8 cellular contexts compared by ENCODE assay signal in the genomic region with DNA sequence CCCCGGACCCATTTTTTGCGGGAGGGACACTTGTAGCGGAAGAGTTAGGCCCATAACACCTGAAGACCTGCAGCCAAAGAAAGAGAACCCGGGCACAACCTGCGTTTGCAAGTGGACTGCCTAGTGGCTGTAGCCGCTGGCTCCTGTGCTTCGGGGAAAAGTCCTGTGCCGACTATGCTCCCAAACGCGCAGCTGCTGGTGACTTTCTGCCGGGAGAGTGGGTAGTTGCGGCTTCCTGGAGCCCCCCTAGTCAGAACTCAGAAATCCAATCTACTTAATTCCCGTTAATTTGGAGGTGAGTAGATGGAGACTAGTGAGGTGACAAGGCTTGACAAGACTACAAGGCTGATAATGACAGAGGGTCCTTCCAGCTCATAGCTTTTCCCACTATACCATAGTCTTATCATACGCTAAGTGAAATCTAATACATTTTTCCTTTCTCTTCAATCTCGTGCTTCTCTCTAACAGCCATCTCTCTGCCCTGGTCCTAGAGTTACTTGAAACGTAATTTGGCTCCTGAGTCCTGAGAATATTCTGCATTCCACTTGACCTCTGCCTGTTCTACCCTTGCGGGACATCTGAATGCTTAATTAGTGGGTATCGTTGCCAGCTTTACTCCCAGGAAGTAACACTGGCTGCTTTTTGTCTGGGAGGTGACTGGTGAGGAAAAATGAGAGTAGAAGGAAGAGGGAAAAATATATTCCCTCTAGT. TPM values are rescaled to one million over a fixed set of nuclear protein-coding genes. Genes with fewer than 3 reads are reported as not detected.
DNase-seq lines count a peak whose midpoint lies in the region; ATAC-seq and TF ChIP-seq lines count a peak whose summit lies in the region.

No MANE protein-coding gene starts in this region.

- TF ChIP-seq POLR2A in Peyer's patch (IDR thresholded peaks at IDR 0.05), result no peak

- H3K4me1 Mint-ChIP-seq in stimulated activated effector memory CD8-positive, alpha-beta T cell treated with anti-CD3 and anti-CD28 coated beads, Interleukin-12 subunit alpha, Interleukin-12 subunit beta, amount 100 ng/mL, for 72 hours, result peaks cover 29% of the 10 kb centered on the region

- H3K36me3 Mint-ChIP-seq in stimulated activated effector memory CD8-positive, alpha-beta T cell treated with anti-CD3 and anti-CD28 coated beads, Interleukin-12 subunit alpha, Interleukin-12 subunit beta, amount 100 ng/mL, for 72 hours, result peaks cover 45% of the 10 kb centered on the region

- peak overlapping the region; percentile 73 to 92 (median 75) for H3K4me3 ChIP-seq in Peyer's patch

- H3K9me3 ChIP-seq in Peyer's patch, result no peaks in the 10 kb centered on the region

- TF ChIP-seq CTCF in Peyer's patch (IDR thresholded peaks at IDR 0.05), result no peak

- peak overlapping the region; percentile 77 to 90 (median 82) for H3K27ac ChIP-seq in Peyer's patch
- H3K27ac ChIP-seq in caudate nucleus (ENCODE audit: low read depth, low read length), result peak overlapping the region; percentile 87
- peak overlapping the region; percentile 89 for H3K27ac ChIP-seq in layer of hippocampus (ENCODE audit: low read depth, low read length)

- peak; percentile 8 for ATAC-seq in HG03097 (IDR thresholded peaks at IDR 0.05; ENCODE audit: low FRiP score, unreplicated experiment)
- ATAC-seq in stimulated activated effector memory CD8-positive, alpha-beta T cell treated with anti-CD3 and anti-CD28 coated beads, Interleukin-12 subunit alpha, Interleukin-12 subunit beta, amount 100 ng/mL, for 72 hours, result peak; percentile 17

- no peaks in the 10 kb centered on the region for H3K36me3 ChIP-seq in Peyer's patch

- peak overlapping the region; percentile 94 for H3K4me3 Mint-ChIP-seq in stimulated activated effector memory CD8-positive, alpha-beta T cell treated with anti-CD3 and anti-CD28 coated beads, Interleukin-12 subunit alpha, Interleukin-12 subunit beta, amount 100 ng/mL, for 72 hours

- H3K27me3 ChIP-seq in Peyer's patch, result no peaks in the 10 kb centered on the region
- H3K27me3 ChIP-seq in layer of hippocampus (ENCODE audit: control insufficient read depth, insufficient read depth, low read length), result no peaks in the 10 kb centered on the region

- peak; percentile 25 for DNase-seq in DMS153 treated with DMSO at 0.1 percent for 48 hours (lab: John Stamatoyannopoulos, UW; ENCODE audit: unreplicated experiment)
- no peak for DNase-seq in DMS153 (lab: John Stamatoyannopoulos, UW)
- DNase-seq in Peyer's patch, result peak in 2 of 3 donors; percentile 36 to 64
- peak in 20 of 61 donors; percentile 21 to 77 (median 52) for DNase-seq in caudate nucleus (lab: John Stamatoyannopoulos, UW)
- DNase-seq in stimulated activated effector memory CD8-positive, alpha-beta T cell treated with anti-CD3 and anti-CD28 coated beads, Interleukin-12 subunit alpha, Interleukin-12 subunit beta, amount 100 ng/mL, for 72 hours (ENCODE audit: low spot score in 2 of 2), result no peak
- no peak for DNase-seq in NCI-H187 treated with DMSO at 0.1 percent for 48 hours (lab: John Stamatoyannopoulos, UW)

- peak overlapping the region; percentile 96 for H3K27ac Mint-ChIP-seq in stimulated activated effector memory CD8-positive, alpha-beta T cell treated with anti-CD3 and anti-CD28 coated beads, Interleukin-12 subunit alpha, Interleukin-12 subunit beta, amount 100 ng/mL, for 72 hours

- H3K9me3 Mint-ChIP-seq in stimulated activated effector memory CD8-positive, alpha-beta T cell treated with anti-CD3 and anti-CD28 coated beads, Interleukin-12 subunit alpha, Interleukin-12 subunit beta, amount 100 ng/mL, for 72 hours, result no peaks in the 10 kb centered on the region

- H3K4me1 ChIP-seq in Peyer's patch, result peaks cover 0 to 16% (median 2%) of the 10 kb centered on the region in 4 donors

RNA-seq across cellular contexts. Expression of a gene that starts 0.5 kb away (rescaled TPM):
- 10 to 100 TPM; 18.4 to 47.0 (median 25.4) TPM for total RNA-seq in Peyer's patch

Comparison
In these comparisons a context has a peak if more than half of its experiments do, and no peak if none do; other contexts are left out.
1. DNase-seq: peak in DMS153 treated with DMSO at 0.1 percent for 48 hours (single experiment) and Peyer's patch (2 of 3); none in DMS153 (single experiment), stimulated activated effector memory CD8-positive, alpha-beta T cell treated with anti-CD3 and anti-CD28 coated beads, Interleukin-12 subunit alpha, Interleukin-12 subunit beta, amount 100 ng/mL, for 72 hours (0 of 2) and NCI-H187 treated with DMSO at 0.1 percent for 48 hours (single experiment).
2. Peak in every context shown above with its lines, with median percentiles within 50 percentile points of each other: H3K27ac ChIP-seq.